Comparison of ENCODE assay signal across 1 cellular context in genomic region chr7:18320971-18321567, GRCh38.
TF ChIP-seq lines count a peak whose summit lies in the region.

No MANE protein-coding gene starts in this region.

TF ChIP-seq in GM23338, 12 proteins besides CTCF, POLR2A, EP300 and RAD21 (continued from another document):
- TF ChIP-seq, protein P1, sequence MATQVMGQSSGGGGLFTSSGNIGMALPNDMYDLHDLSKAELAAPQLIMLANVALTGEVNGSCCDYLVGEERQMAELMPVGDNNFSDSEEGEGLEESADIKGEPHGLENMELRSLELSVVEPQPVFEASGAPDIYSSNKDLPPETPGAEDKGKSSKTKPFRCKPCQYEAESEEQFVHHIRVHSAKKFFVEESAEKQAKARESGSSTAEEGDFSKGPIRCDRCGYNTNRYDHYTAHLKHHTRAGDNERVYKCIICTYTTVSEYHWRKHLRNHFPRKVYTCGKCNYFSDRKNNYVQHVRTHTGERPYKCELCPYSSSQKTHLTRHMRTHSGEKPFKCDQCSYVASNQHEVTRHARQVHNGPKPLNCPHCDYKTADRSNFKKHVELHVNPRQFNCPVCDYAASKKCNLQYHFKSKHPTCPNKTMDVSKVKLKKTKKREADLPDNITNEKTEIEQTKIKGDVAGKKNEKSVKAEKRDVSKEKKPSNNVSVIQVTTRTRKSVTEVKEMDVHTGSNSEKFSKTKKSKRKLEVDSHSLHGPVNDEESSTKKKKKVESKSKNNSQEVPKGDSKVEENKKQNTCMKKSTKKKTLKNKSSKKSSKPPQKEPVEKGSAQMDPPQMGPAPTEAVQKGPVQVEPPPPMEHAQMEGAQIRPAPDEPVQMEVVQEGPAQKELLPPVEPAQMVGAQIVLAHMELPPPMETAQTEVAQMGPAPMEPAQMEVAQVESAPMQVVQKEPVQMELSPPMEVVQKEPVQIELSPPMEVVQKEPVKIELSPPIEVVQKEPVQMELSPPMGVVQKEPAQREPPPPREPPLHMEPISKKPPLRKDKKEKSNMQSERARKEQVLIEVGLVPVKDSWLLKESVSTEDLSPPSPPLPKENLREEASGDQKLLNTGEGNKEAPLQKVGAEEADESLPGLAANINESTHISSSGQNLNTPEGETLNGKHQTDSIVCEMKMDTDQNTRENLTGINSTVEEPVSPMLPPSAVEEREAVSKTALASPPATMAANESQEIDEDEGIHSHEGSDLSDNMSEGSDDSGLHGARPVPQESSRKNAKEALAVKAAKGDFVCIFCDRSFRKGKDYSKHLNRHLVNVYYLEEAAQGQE (IDR thresholded peaks at IDR 0.05; ENCODE audit: unreplicated experiment): no peak
